Comparison of ENCODE assay signal across 13 cellular contexts in genomic region chr4:81003549-81004240, GRCh38. TPM values are rescaled to one million over a fixed set of nuclear protein-coding genes. Genes with fewer than 3 reads are reported as not detected.
DNase-seq lines count a peak whose midpoint lies in the region; ATAC-seq and TF ChIP-seq lines count a peak whose summit lies in the region.
"Had no signal": no experiment of that assay in that cellular context is flagged by ENCODE, and none has a peak within 500 bp of the region (broad histone marks: within the 10 kb centered on the region; RNA-seq: fewer than 3 reads in every experiment).

No MANE protein-coding gene starts in this region.

- no peak for DNase-seq in T-helper 17 cell
- DNase-seq in sigmoid colon: no peak
- DNase-seq in hepatic stellate cell (ENCODE audit: low spot score): no peak
- no peak for DNase-seq in GF-D8 (lab: John Stamatoyannopoulos, UW)
- DNase-seq in MCF 10A (ENCODE audit: unreplicated experiment): no peak
- DNase-seq: activated CD8-positive, alpha-beta memory T cell treated with anti-CD3 and anti-CD28 coated beads, Interleukin-2, amount 10 ng/mL, durations not matched to agents 7 days and 5 days; AML-193; left cardiac atrium had no signal

- H3K27me3 Mint-ChIP-seq in T-helper 17 cell (peaks cover 24% of the 10 kb centered on the region), MCF 10A (ENCODE audit: insufficient read depth, unreplicated experiment) (no peaks in the 10 kb centered on the region)
- H3K27me3 Mint-ChIP-seq: brain had no signal

- H3K4me3 ChIP-seq in sigmoid colon: no peak overlapping the region
- H3K4me3 ChIP-seq: SJSA1 had no signal

- BruUV-seq in MCF 10A (replicated peaks; lab: Mats Ljungman, UMichigan): no TSS peak

- intact Hi-C loops in sigmoid colon (cut with DNase I): no loop called here
- intact Hi-C loops in MCF 10A (cut with micrococcal nuclease): no loop called here

- TF ChIP-seq POLR2A in sigmoid colon (IDR thresholded peaks at IDR 0.05): no peak

- peaks cover 0 to 12% (median 0%) of the 10 kb centered on the region in 4 donors for H3K4me1 ChIP-seq in sigmoid colon
- H3K4me1 ChIP-seq: SJSA1 had no signal

- WGBS in sigmoid colon, 2 donors: 25 to 47% methylated on average over 3 of the region's 3 CpGs

- POLR2A ChIA-PET in MCF 10A (lab: Yijun Ruan, JAX): no interaction called here

- H3K36me3 Mint-ChIP-seq in T-helper 17 cell (ENCODE audit: low read depth) (no peaks in the 10 kb centered on the region), MCF 10A (ENCODE audit: insufficient read depth, unreplicated experiment) (no peaks in the 10 kb centered on the region)
- H3K36me3 Mint-ChIP-seq: activated CD8-positive, alpha-beta memory T cell treated with anti-CD3 and anti-CD28 coated beads, Interleukin-2, amount 10 ng/mL, durations not matched to agents 7 days and 5 days; brain had no signal

- H3K4me3 Mint-ChIP-seq in T-helper 17 cell: no peak overlapping the region
- H3K4me3 Mint-ChIP-seq in MCF 10A (ENCODE audit: unreplicated experiment): no peak overlapping the region
- H3K4me3 Mint-ChIP-seq: activated CD8-positive, alpha-beta memory T cell treated with anti-CD3 and anti-CD28 coated beads, Interleukin-2, amount 10 ng/mL, durations not matched to agents 7 days and 5 days; brain had no signal

- H3K27me3 ChIP-seq in sigmoid colon: no peaks in the 10 kb centered on the region
- H3K27me3 ChIP-seq: SJSA1 had no signal

- CTCF ChIA-PET in MCF 10A (lab: Yijun Ruan, JAX): interaction anchor here (0.6 kb wide), 1 partner anchor 775 kb away, joined by 3 read pairs; no protein-coding TSS in a partner anchor

- H3K27ac Mint-ChIP-seq in T-helper 17 cell (peak overlapping the region; percentile 0), MCF 10A (ENCODE audit: low read depth, unreplicated experiment) (no peak overlapping the region)
- H3K27ac Mint-ChIP-seq: activated CD8-positive, alpha-beta memory T cell treated with anti-CD3 and anti-CD28 coated beads, Interleukin-2, amount 10 ng/mL, durations not matched to agents 7 days and 5 days; brain had no signal

- ATAC-seq in GM18499 (IDR thresholded peaks at IDR 0.05; ENCODE audit: insufficient read depth, unreplicated experiment): peak; percentile 89
- ATAC-seq in GM21360 (IDR thresholded peaks at IDR 0.05; ENCODE audit: unreplicated experiment): peak; percentile 91
- ATAC-seq in HG03045 (IDR thresholded peaks at IDR 0.05; ENCODE audit: unreplicated experiment): peak; percentile 77
- no peak for ATAC-seq in T-helper 17 cell
- ATAC-seq: activated CD8-positive, alpha-beta memory T cell treated with anti-CD3 and anti-CD28 coated beads, Interleukin-2, amount 10 ng/mL, durations not matched to agents 7 days and 5 days; left cardiac atrium had no signal

- no peaks in the 10 kb centered on the region for H3K36me3 ChIP-seq in sigmoid colon
- H3K36me3 ChIP-seq: SJSA1 had no signal

- H3K4me1 Mint-ChIP-seq in T-helper 17 cell (no peaks in the 10 kb centered on the region), MCF 10A (ENCODE audit: insufficient read depth, unreplicated experiment) (no peaks in the 10 kb centered on the region)
- H3K4me1 Mint-ChIP-seq: activated CD8-positive, alpha-beta memory T cell treated with anti-CD3 and anti-CD28 coated beads, Interleukin-2, amount 10 ng/mL, durations not matched to agents 7 days and 5 days had no signal

- H3K9me3 ChIP-seq in T-helper 17 cell (ENCODE audit: control insufficient read depth, low read length, poor library complexity, severe bottlenecking) (no peaks in the 10 kb centered on the region), sigmoid colon (no peaks in the 10 kb centered on the region)
- H3K9me3 ChIP-seq: SJSA1 had no signal

- H3K27ac ChIP-seq in sigmoid colon: no peak overlapping the region
- H3K27ac ChIP-seq: SJSA1 had no signal

- no peak for TF ChIP-seq EP300 in sigmoid colon (IDR thresholded peaks at IDR 0.05)

- no peaks in the 10 kb centered on the region for H3K9me3 Mint-ChIP-seq in MCF 10A (ENCODE audit: unreplicated experiment)
- H3K9me3 Mint-ChIP-seq: brain had no signal

- no peak for TF ChIP-seq CTCF in sigmoid colon (IDR thresholded peaks at IDR 0.05)
- no peak for TF ChIP-seq CTCF in MCF 10A (IDR thresholded peaks at IDR 0.05; ENCODE audit: unreplicated experiment)

RNA-seq across cellular contexts. Expression of gene BMP3, which starts 26.8 kb away (rescaled TPM):
- total RNA-seq in T-helper 17 cell: not detected
- 10 to 100 TPM; 30.5 to 63.1 (median 40.7) TPM for total RNA-seq in sigmoid colon
- 1 to 10 TPM; 3.7 to 5.3 (median 4.2) TPM for polyA plus RNA-seq in sigmoid colon
- not detected in 2 replicates for total RNA-seq in MCF 10A (2022)
- total RNA-seq: activated CD8-positive, alpha-beta memory T cell treated with anti-CD3 and anti-CD28 coated beads, Interleukin-2, amount 10 ng/mL, durations not matched to agents 7 days and 5 days had no signal

Comparison
In these comparisons a context has a peak if more than half of its experiments do, and no peak if none do; other contexts are left out.
1. RNA of gene BMP3, which starts 26.8 kb away (total RNA-seq): 30.5 to 63.1 TPM in sigmoid colon; not detected in T-helper 17 cell and not detected in MCF 10A; every median in the first group is over 10 times any median in the second.